1 cellular context compared by ENCODE assay signal in the genomic region with DNA sequence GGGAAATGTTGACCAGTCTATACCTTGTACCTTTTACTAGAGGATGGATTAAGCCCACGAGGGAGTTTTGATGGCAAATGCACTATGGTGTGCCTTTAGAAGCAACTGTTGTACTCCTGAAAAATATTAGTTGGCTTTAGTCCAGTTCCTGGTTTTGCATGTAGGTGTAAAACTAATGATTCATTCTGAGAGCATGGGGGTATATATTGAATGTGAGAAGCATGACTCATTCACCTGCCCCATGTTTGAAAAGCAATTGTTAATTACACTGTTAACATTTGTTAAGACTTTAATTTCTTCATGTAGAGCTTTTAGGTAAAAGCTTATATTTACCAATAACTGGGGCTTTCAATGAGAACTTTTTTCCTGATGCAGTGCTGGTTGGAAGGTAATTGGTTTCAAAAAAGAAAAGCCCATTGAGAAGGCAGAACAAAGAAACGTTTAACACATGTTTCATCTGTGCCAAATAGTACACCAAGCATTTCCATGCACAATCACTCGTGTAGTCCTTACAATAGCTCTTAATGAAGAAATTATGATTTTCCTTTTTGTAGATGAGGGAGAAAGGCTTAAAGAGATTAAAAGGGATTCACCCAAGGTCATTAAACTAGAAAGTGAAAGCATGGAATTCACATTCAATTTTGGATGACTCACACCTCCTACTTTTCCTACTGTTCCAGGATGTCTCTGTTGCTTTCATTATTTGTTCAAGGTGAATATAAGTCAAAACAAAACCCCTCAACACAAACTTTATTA.
TF ChIP-seq lines count a peak whose summit lies in the region.

No MANE protein-coding gene starts in this region.

TF ChIP-seq in GM12878, 131 proteins besides CTCF, POLR2A, EP300 and RAD21 (continued from another document and continues in another):
- TF ChIP-seq, protein P1, sequence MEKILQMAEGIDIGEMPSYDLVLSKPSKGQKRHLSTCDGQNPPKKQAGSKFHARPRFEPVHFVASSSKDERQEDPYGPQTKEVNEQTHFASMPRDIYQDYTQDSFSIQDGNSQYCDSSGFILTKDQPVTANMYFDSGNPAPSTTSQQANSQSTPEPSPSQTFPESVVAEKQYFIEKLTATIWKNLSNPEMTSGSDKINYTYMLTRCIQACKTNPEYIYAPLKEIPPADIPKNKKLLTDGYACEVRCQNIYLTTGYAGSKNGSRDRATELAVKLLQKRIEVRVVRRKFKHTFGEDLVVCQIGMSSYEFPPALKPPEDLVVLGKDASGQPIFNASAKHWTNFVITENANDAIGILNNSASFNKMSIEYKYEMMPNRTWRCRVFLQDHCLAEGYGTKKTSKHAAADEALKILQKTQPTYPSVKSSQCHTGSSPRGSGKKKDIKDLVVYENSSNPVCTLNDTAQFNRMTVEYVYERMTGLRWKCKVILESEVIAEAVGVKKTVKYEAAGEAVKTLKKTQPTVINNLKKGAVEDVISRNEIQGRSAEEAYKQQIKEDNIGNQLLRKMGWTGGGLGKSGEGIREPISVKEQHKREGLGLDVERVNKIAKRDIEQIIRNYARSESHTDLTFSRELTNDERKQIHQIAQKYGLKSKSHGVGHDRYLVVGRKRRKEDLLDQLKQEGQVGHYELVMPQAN (conservative IDR thresholded peaks at IDR 0.05) = no peak
- TF ChIP-seq MLLT1 (IDR thresholded peaks at IDR 0.05) (no peak), MEF2B (IDR thresholded peaks at IDR 0.05; ENCODE audit: partially characterized antibody, poor library complexity, severe bottlenecking) (no peak), GATAD2B (conservative IDR thresholded peaks at IDR 0.05; ENCODE audit: low read depth) (no peak), IKZF2 (IDR thresholded peaks at IDR 0.05) (peak in 1 of 2 experiments; percentile 46; a peak in 1 of 4 replicates), DPF2 (IDR thresholded peaks at IDR 0.05) (peak; percentile 67), BCL3 (IDR thresholded peaks at IDR 0.05; ENCODE audit: borderline replicate concordance, insufficient read depth, low read depth, low read length, poor library complexity, severe bottlenecking) (no peak), POLR2AphosphoS2 (IDR thresholded peaks at IDR 0.05; ENCODE audit: low read depth, low read length) (no peak), KLF5 (IDR thresholded peaks at IDR 0.05; ENCODE audit: partially characterized antibody) (no peak), BRCA1 (IDR thresholded peaks at IDR 0.05; ENCODE audit: low read depth, low read length) (no peak), JUNB (IDR thresholded peaks at IDR 0.05) (peak; percentile 85), NFXL1 (IDR thresholded peaks at IDR 0.05; ENCODE audit: borderline replicate concordance) (no peak), SMAD5 (IDR thresholded peaks at IDR 0.05; ENCODE audit: low read depth) (no peak), E2F8 (IDR thresholded peaks at IDR 0.05; ENCODE audit: low read depth, partially characterized antibody) (no peak), IKZF1 (conservative IDR thresholded peaks at IDR 0.05) (peak; percentile 41), ZNF207 (IDR thresholded peaks at IDR 0.05; ENCODE audit: borderline replicate concordance) (no peak), HCFC1 (IDR thresholded peaks at IDR 0.05; ENCODE audit: low read length) (no peak), NFYA (IDR thresholded peaks at IDR 0.05; ENCODE audit: borderline replicate concordance, low read depth, low read length) (no peak), MXI1 (IDR thresholded peaks at IDR 0.05; ENCODE audit: low read depth, low read length) (no peak), KAT2A (conservative IDR thresholded peaks at IDR 0.05; ENCODE audit: control insufficient read depth, low read depth, low read length) (no peak), SUPT20H (IDR thresholded peaks at IDR 0.05; ENCODE audit: borderline replicate concordance, control insufficient read depth, low read depth, low read length) (no peak), HDGF (IDR thresholded peaks at IDR 0.05) (no peak), MYC (IDR thresholded peaks at IDR 0.05; ENCODE audit: insufficient read depth, insufficient read length, insufficient replicate concordance, low read length, severe bottlenecking) (no peak), NR2C1 (IDR thresholded peaks at IDR 0.05) (no peak), ATF2 (IDR thresholded peaks at IDR 0.05; ENCODE audit: low read length) (no peak), BCL11A (IDR thresholded peaks at IDR 0.05; ENCODE audit: low read depth, low read length) (0 out of 2 replicates have a peak, but pooled peaks have one; percentile 51), ZNF274 (IDR thresholded peaks at IDR 0.05; ENCODE audit: insufficient read depth, insufficient read length) (no peak), STAT1 (conservative IDR thresholded peaks at IDR 0.05) (no peak)
- TF ChIP-seq, protein P2, sequence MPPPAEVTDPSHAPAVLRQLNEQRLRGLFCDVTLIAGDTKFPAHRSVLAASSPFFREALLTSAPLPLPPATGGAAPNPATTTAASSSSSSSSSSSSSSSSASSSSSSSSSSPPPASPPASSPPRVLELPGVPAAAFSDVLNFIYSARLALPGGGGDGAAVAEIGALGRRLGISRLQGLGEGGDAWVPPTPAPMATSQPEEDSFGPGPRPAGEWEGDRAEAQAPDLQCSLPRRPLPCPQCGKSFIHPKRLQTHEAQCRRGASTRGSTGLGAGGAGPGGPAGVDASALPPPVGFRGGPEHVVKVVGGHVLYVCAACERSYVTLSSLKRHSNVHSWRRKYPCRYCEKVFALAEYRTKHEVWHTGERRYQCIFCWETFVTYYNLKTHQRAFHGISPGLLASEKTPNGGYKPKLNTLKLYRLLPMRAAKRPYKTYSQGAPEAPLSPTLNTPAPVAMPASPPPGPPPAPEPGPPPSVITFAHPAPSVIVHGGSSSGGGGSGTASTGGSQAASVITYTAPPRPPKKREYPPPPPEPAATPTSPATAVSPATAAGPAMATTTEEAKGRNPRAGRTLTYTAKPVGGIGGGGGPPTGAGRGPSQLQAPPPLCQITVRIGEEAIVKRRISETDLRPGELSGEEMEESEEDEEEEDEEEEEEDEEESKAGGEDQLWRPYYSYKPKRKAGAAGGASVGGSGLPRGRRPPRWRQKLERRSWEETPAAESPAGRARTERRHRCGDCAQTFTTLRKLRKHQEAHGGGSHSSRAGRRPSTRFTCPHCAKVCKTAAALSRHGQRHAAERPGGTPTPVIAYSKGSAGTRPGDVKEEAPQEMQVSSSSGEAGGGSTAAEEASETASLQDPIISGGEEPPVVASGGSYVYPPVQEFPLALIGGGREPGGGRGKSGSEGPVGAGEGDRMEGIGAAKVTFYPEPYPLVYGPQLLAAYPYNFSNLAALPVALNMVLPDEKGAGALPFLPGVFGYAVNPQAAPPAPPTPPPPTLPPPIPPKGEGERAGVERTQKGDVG (CRISPR knock-in tag; IDR thresholded peaks at IDR 0.05) = no peak
- TF ChIP-seq, protein P3, sequence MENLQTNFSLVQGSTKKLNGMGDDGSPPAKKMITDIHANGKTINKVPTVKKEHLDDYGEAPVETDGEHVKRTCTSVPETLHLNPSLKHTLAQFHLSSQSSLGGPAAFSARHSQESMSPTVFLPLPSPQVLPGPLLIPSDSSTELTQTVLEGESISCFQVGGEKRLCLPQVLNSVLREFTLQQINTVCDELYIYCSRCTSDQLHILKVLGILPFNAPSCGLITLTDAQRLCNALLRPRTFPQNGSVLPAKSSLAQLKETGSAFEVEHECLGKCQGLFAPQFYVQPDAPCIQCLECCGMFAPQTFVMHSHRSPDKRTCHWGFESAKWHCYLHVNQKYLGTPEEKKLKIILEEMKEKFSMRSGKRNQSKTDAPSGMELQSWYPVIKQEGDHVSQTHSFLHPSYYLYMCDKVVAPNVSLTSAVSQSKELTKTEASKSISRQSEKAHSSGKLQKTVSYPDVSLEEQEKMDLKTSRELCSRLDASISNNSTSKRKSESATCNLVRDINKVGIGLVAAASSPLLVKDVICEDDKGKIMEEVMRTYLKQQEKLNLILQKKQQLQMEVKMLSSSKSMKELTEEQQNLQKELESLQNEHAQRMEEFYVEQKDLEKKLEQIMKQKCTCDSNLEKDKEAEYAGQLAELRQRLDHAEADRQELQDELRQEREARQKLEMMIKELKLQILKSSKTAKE (IDR thresholded peaks at IDR 0.05; ENCODE audit: low read depth, poor library complexity, severe bottlenecking) = no peak
- TF ChIP-seq, protein P4, sequence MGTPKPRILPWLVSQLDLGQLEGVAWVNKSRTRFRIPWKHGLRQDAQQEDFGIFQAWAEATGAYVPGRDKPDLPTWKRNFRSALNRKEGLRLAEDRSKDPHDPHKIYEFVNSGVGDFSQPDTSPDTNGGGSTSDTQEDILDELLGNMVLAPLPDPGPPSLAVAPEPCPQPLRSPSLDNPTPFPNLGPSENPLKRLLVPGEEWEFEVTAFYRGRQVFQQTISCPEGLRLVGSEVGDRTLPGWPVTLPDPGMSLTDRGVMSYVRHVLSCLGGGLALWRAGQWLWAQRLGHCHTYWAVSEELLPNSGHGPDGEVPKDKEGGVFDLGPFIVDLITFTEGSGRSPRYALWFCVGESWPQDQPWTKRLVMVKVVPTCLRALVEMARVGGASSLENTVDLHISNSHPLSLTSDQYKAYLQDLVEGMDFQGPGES (IDR thresholded peaks at IDR 0.05) = no peak
- TF ChIP-seq, protein P5, sequence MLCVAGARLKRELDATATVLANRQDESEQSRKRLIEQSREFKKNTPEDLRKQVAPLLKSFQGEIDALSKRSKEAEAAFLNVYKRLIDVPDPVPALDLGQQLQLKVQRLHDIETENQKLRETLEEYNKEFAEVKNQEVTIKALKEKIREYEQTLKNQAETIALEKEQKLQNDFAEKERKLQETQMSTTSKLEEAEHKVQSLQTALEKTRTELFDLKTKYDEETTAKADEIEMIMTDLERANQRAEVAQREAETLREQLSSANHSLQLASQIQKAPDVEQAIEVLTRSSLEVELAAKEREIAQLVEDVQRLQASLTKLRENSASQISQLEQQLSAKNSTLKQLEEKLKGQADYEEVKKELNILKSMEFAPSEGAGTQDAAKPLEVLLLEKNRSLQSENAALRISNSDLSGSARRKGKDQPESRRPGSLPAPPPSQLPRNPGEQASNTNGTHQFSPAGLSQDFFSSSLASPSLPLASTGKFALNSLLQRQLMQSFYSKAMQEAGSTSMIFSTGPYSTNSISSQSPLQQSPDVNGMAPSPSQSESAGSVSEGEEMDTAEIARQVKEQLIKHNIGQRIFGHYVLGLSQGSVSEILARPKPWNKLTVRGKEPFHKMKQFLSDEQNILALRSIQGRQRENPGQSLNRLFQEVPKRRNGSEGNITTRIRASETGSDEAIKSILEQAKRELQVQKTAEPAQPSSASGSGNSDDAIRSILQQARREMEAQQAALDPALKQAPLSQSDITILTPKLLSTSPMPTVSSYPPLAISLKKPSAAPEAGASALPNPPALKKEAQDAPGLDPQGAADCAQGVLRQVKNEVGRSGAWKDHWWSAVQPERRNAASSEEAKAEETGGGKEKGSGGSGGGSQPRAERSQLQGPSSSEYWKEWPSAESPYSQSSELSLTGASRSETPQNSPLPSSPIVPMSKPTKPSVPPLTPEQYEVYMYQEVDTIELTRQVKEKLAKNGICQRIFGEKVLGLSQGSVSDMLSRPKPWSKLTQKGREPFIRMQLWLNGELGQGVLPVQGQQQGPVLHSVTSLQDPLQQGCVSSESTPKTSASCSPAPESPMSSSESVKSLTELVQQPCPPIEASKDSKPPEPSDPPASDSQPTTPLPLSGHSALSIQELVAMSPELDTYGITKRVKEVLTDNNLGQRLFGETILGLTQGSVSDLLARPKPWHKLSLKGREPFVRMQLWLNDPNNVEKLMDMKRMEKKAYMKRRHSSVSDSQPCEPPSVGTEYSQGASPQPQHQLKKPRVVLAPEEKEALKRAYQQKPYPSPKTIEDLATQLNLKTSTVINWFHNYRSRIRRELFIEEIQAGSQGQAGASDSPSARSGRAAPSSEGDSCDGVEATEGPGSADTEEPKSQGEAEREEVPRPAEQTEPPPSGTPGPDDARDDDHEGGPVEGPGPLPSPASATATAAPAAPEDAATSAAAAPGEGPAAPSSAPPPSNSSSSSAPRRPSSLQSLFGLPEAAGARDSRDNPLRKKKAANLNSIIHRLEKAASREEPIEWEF (IDR thresholded peaks at IDR 0.05; ENCODE audit: insufficient replicate concordance, low read depth, low read length) = no peak
